In the genomic region with DNA sequence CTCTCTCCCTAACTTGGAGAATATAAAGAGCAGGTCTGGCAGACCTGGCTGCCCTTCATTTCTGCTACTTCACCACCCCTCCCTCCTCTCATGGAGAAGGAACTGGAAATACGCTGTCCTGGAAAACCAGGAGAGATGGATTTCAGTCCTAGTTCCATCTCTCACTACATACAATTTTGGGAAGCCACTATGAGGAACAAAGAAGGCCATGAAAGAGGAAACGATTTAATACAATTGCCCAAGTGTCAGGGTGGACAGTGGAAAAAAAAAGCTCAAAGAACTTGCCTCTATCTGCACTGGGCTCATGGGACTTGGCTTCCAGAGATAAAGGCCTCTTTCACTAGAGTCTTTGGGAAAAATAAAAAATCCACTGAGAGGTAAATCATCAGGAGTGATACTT, we compare ENCODE assay signal across 27 cellular contexts.
"Had no signal": no experiment of that assay in that cellular context is flagged by ENCODE, and none has a peak within 500 bp of the region (broad histone marks: within the 10 kb centered on the region; RNA-seq: fewer than 3 reads in every experiment).

No MANE protein-coding gene starts in this region.

- H3K27ac ChIP-seq: neural progenitor cell, skin epidermis, uterus had no signal

- DNase-seq: activated CD4-positive, alpha-beta memory T cell treated with anti-CD3 and anti-CD28 coated beads, Interleukin-2, amount 10 ng/mL, durations not matched to agents 7 days and 5 days; activated CD4-positive, alpha-beta T cell treated with anti-CD3 and anti-CD28 coated beads for 1 hour; activated CD4-positive, alpha-beta T cell treated with anti-CD3 and anti-CD28 coated beads, Interleukin-2, amount 10 ng/mL, durations not matched to agents 7 days and 5 days; activated CD8-positive, alpha-beta memory T cell treated with anti-CD3 and anti-CD28 coated beads, Interleukin-2, amount 50 U/mL, for 48 hours; activated naive CD8-positive, alpha-beta T cell treated with anti-CD3 and anti-CD28 coated beads, Interleukin-2, amount 50 U/mL, for 24 hours; activated T-cell treated with anti-CD3 and anti-CD28 coated beads, Interleukin-2, amount 50 U/mL, for 4 hours; amygdala; caudate nucleus; cortex of kidney; effector memory CD8-positive, alpha-beta T cell; erythroblast; heart left ventricle; hypothalamus; immature natural killer cell; midbrain; naive thymus-derived CD8-positive, alpha-beta T cell; occipital lobe; right lobe of liver; stimulated activated CD4-positive, alpha-beta T cell treated with anti-CD3 and anti-CD28 coated beads, Interleukin-12 subunit alpha, Interleukin-12 subunit beta, amount 100 ng/mL, for 4 hours; stimulated activated CD4-positive, alpha-beta T cell treated with anti-CD3 and anti-CD28 coated beads, Interleukin-4, amount 100 ng/mL, for 1 hour; stimulated activated naive CD8-positive, alpha-beta T cell treated with anti-CD3 and anti-CD28 coated beads, Interleukin-15, amount 100 ng/mL, for 72 hours; substantia nigra; T-helper 17 cell; T1000; uterus had no signal

- ATAC-seq: activated naive CD8-positive, alpha-beta T cell treated with anti-CD3 and anti-CD28 coated beads, Interleukin-2, amount 50 U/mL, for 24 hours; activated T-cell treated with anti-CD3 and anti-CD28 coated beads, Interleukin-2, amount 50 U/mL, for 4 hours; effector memory CD8-positive, alpha-beta T cell; heart left ventricle; naive thymus-derived CD8-positive, alpha-beta T cell; right lobe of liver; stimulated activated naive CD8-positive, alpha-beta T cell treated with anti-CD3 and anti-CD28 coated beads, Interleukin-15, amount 100 ng/mL, for 72 hours; T-helper 17 cell had no signal

- H3K4me3 ChIP-seq: heart left ventricle, neural progenitor cell, right lobe of liver, skin epidermis, uterus had no signal

- H3K36me3 ChIP-seq: heart left ventricle, neural progenitor cell, right lobe of liver, uterus had no signal

- H3K4me1 ChIP-seq: neural progenitor cell had no signal

- H3K9me3 ChIP-seq: heart left ventricle, right lobe of liver, uterus had no signal

- H3K27me3 ChIP-seq: heart left ventricle, neural progenitor cell, right lobe of liver, uterus had no signal
